ENCODE assay signal across 1 cellular context in genomic region chr1:176954242-176954641, GRCh38.
TF ChIP-seq lines count a peak whose summit lies in the region.

No MANE protein-coding gene starts in this region.

TF ChIP-seq in HEK293T, 16 proteins besides CTCF, POLR2A, EP300 and RAD21 (continued from another document):
- TF ChIP-seq HDGF (IDR thresholded peaks at IDR 0.05; ENCODE audit: borderline replicate concordance), result no peak
- TF ChIP-seq SUZ12 (IDR thresholded peaks at IDR 0.05), result no peak
- no peak for TF ChIP-seq ZNF384 (IDR thresholded peaks at IDR 0.05)
- TF ChIP-seq FOXA1 (IDR thresholded peaks at IDR 0.05), result no peak
- TF ChIP-seq SP1 (IDR thresholded peaks at IDR 0.05), result no peak
- no peak for TF ChIP-seq ARNT (IDR thresholded peaks at IDR 0.05)
